Comparison of ENCODE assay signal across 9 cellular contexts in the genomic region with DNA sequence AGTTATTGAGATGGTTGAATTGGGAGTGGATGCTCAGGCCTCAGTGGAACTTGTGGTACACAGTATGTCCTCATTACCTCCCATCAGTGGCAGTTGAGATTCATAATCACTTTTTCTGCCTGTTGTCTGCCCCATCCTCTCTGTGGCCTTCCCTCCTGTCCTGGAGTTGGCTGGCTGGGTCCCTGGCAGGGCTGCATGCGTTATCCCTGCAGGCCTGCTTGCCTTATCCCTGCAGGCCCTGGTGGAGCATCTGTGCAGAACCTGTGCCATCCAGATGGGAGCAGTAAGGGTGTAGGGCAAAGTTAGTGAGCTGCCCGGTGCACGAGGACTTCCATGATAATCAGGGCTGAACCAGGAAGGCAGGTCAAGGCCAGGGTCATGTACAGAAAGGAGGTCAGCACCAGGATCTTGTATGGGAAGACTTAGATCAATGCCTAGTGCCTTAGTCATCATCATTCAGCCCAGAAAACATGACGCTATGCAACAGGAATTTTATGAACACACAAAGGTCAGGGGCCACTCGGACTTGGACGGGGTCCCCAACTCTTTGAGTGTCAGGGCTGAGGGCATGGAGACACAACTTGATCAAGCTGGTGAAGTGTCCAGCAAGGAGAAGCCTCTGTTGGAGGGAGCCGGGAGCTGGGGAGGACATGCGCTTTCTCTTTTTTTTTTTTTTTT. TPM values are rescaled to one million over a fixed set of nuclear protein-coding genes. Genes with fewer than 3 reads are reported as not detected.
DNase-seq lines count a peak whose midpoint lies in the region; ATAC-seq and TF ChIP-seq lines count a peak whose summit lies in the region.
"Had no signal": no experiment of that assay in that cellular context is flagged by ENCODE, and none has a peak within 500 bp of the region (broad histone marks: within the 10 kb centered on the region; RNA-seq: fewer than 3 reads in every experiment).

No MANE protein-coding gene starts in this region.

- 21 to 42% (median 30%) methylated on average over 8 of the region's 8 CpGs for WGBS in psoas muscle, 3 donors

- H3K4me2 ChIP-seq in fibroblast of lung (ENCODE audit: extremely low read depth, insufficient read depth, low read length): peak overlapping the region; percentile 54

- no peaks in the 10 kb centered on the region for H3K27me3 ChIP-seq in Caco-2 (replicated peaks; ENCODE audit: control insufficient read depth, insufficient read depth, low read length)
- H3K27me3 ChIP-seq in Peyer's patch: no peaks in the 10 kb centered on the region
- no peaks in the 10 kb centered on the region for H3K27me3 ChIP-seq in fibroblast of lung (ENCODE audit: control insufficient read depth, insufficient read depth, low read length)
- H3K27me3 ChIP-seq in psoas muscle (ENCODE audit: insufficient read depth in 3 of 3, low read length in 2 of 3): no peaks in the 10 kb centered on the region

- POLR2A ChIA-PET in Caco-2 (lab: Charles Lee): no interaction called here

- no peak overlapping the region for H2AFZ ChIP-seq in fibroblast of lung (ENCODE audit: low read length)

- no peak overlapping the region for H3K27ac Mint-ChIP-seq in Caco-2 (ENCODE audit: unreplicated experiment)

- no peak overlapping the region for H3K9ac ChIP-seq in fibroblast of lung (ENCODE audit: insufficient read depth, low read length)

- peak; percentile 15 to 35 for DNase-seq in Caco-2
- DNase-seq in Peyer's patch: peak in 1 of 3 donors; percentile 49
- peak; percentile 91 to 97 for DNase-seq in fibroblast of lung (ENCODE audit: low read depth in 2 of 2)
- DNase-seq in psoas muscle: peak; percentile 70 to 80
- DNase-seq in NCI-H510A (lab: John Stamatoyannopoulos, UW): no peak
- no peak for DNase-seq in KG1 (lab: John Stamatoyannopoulos, UW)
- DNase-seq: NCI-H2081 treated with DMSO at 0.1 percent for 48 hours had no signal

- H3K36me3 Mint-ChIP-seq in Caco-2 (ENCODE audit: insufficient read depth, unreplicated experiment): peaks cover 16% of the 10 kb centered on the region

- no peak for TF ChIP-seq POLR2A in Peyer's patch (IDR thresholded peaks at IDR 0.05)

- H3K9me3 ChIP-seq in Caco-2 (no peaks in the 10 kb centered on the region), Peyer's patch (no peaks in the 10 kb centered on the region), fibroblast of lung (ENCODE audit: control insufficient read depth, insufficient read depth, low read depth, low read length) (no peaks in the 10 kb centered on the region), psoas muscle (no peaks in the 10 kb centered on the region)

- CTCF ChIA-PET in Caco-2 (lab: Charles Lee): no interaction called here

- no peak overlapping the region for H3K4me3 ChIP-seq in Caco-2 (ENCODE audit: low read depth, low read length)
- no peak overlapping the region for H3K4me3 ChIP-seq in Peyer's patch
- H3K4me3 ChIP-seq in fibroblast of lung (replicated peaks in 1 of 4; ENCODE audit: control extremely low read depth in 1 of 4, insufficient read depth in 1 of 4, low read depth in 3 of 4, low read length in 4 of 4): no peak overlapping the region
- no peak overlapping the region for H3K4me3 ChIP-seq in psoas muscle

- intact Hi-C loops in Caco-2 (cut with micrococcal nuclease; ENCODE audit: unreplicated experiment): no loop called here
- intact Hi-C loops in psoas muscle (cut with DNase I): loop anchor here in 1 of 2 donors (5.0 kb wide), 1 partner anchor 44 kb away; no protein-coding TSS in a partner anchor

- H3K9me3 Mint-ChIP-seq in Caco-2 (ENCODE audit: unreplicated experiment): no peaks in the 10 kb centered on the region

- no peaks in the 10 kb centered on the region for H4K20me1 ChIP-seq in fibroblast of lung (ENCODE audit: control insufficient read depth, extremely low read depth, insufficient read depth, low read length)

- H3K27ac ChIP-seq in Peyer's patch: peak overlapping the region in 3 of 4 donors; percentile 3 to 40 (median 4)
- peak overlapping the region; percentile 89 for H3K27ac ChIP-seq in fibroblast of lung (ENCODE audit: insufficient read depth, low read length)
- peak overlapping the region; percentile 82 for H3K27ac ChIP-seq in psoas muscle

- no peaks in the 10 kb centered on the region for H3K36me3 ChIP-seq in Caco-2 (ENCODE audit: control insufficient read depth, insufficient read depth, low read length)
- H3K36me3 ChIP-seq in Peyer's patch: no peaks in the 10 kb centered on the region
- peaks cover 7% of the 10 kb centered on the region for H3K36me3 ChIP-seq in fibroblast of lung (ENCODE audit: control insufficient read depth, insufficient read depth, low read length)
- no peaks in the 10 kb centered on the region for H3K36me3 ChIP-seq in psoas muscle (ENCODE audit: insufficient read depth in 1 of 2, low read depth in 1 of 2)

- peaks cover 62% of the 10 kb centered on the region for H3K79me2 ChIP-seq in fibroblast of lung (ENCODE audit: control insufficient read depth, insufficient read depth, low read length)

- H3K4me1 ChIP-seq in Caco-2: peaks cover 20% of the 10 kb centered on the region
- peaks cover 3 to 36% (median 6%) of the 10 kb centered on the region in 4 donors for H3K4me1 ChIP-seq in Peyer's patch
- H3K4me1 ChIP-seq in fibroblast of lung (ENCODE audit: control insufficient read depth, extremely low read depth, insufficient read depth, low read length): peaks cover 33% of the 10 kb centered on the region
- H3K4me1 ChIP-seq in psoas muscle: peaks cover 54% of the 10 kb centered on the region

- ATAC-seq in psoas muscle (peak; percentile 66 to 78 (median 76)), GM21381 (IDR thresholded peaks at IDR 0.05; ENCODE audit: unreplicated experiment) (no peak), HG02852 (IDR thresholded peaks at IDR 0.05; ENCODE audit: unreplicated experiment) (no peak)

- no peaks in the 10 kb centered on the region for H3K27me3 Mint-ChIP-seq in Caco-2 (ENCODE audit: insufficient read depth, unreplicated experiment)

- BruUV-seq in Caco-2 (replicated peaks; lab: Mats Ljungman, UMichigan): no TSS peak

- no peak for TF ChIP-seq CTCF in Caco-2 (IDR thresholded peaks at IDR 0.05; ENCODE audit: insufficient read depth in 1 of 2, low read depth in 1 of 2, low read length in 1 of 2, severe bottlenecking in 1 of 2, unreplicated experiment in 1 of 2)
- no peak for TF ChIP-seq CTCF in Peyer's patch (IDR thresholded peaks at IDR 0.05)
- no peak for TF ChIP-seq CTCF in fibroblast of lung (conservative IDR thresholded peaks at IDR 0.05 in 1 of 2, IDR thresholded peaks at IDR 0.05 in 1 of 2; ENCODE audit: low read depth in 1 of 2, low read length in 2 of 2)
- TF ChIP-seq CTCF in psoas muscle (IDR thresholded peaks at IDR 0.05): no peak

- H3K4me1 Mint-ChIP-seq in Caco-2 (ENCODE audit: low read depth, unreplicated experiment): peaks cover 7% of the 10 kb centered on the region

- no peak overlapping the region for H3K4me3 Mint-ChIP-seq in Caco-2 (ENCODE audit: unreplicated experiment)

RNA-seq across cellular contexts. Expression of a gene that starts 47.2 kb away (rescaled TPM):
- 22.3 and 24.8 TPM in 2 replicates for total RNA-seq in Caco-2 (2022)
- total RNA-seq in Peyer's patch: 100 to 1,000 TPM in 1 of 4 donors, 10 to 100 TPM in 3; 17.3 to 105 (median 28.3) TPM
- 73.2 and 178 TPM in 2 replicates for total RNA-seq in fibroblast of lung
- polyA plus RNA-seq in fibroblast of lung: 54.1 and 82.1 TPM in 2 replicates
- 103 and 125 TPM in 2 replicates for polyA plus RNA-seq in fibroblast of lung (2012)
- polyA minus RNA-seq in fibroblast of lung (ENCODE audit: low replicate concordance): 861 and 1,173 TPM in 2 replicates
- total RNA-seq in psoas muscle: 10 to 100 TPM; 19.5 to 36.5 (median 30.3) TPM
- polyA plus RNA-seq in psoas muscle: 10 to 100 TPM in 2 of 3 donors, 1 to 10 TPM in 1; 7.4 to 20.5 (median 15.1) TPM

Comparison
In these comparisons a context has a peak if more than half of its experiments do, and no peak if none do; other contexts are left out.
1. DNase-seq: peak in Caco-2 (2 of 2), fibroblast of lung (2 of 2) and psoas muscle (2 of 2); none in NCI-H510A (single experiment) and KG1 (single experiment).
2. H3K27ac ChIP-seq: peak in every context shown above with its lines; median percentile 89 in fibroblast of lung; 82 in psoas muscle; 4 in Peyer's patch.
3. ATAC-seq: peak in psoas muscle (4 of 4); none in GM21381 (single experiment) and HG02852 (single experiment).